Comparison of ENCODE assay signal across 8 cellular contexts in the genomic region with DNA sequence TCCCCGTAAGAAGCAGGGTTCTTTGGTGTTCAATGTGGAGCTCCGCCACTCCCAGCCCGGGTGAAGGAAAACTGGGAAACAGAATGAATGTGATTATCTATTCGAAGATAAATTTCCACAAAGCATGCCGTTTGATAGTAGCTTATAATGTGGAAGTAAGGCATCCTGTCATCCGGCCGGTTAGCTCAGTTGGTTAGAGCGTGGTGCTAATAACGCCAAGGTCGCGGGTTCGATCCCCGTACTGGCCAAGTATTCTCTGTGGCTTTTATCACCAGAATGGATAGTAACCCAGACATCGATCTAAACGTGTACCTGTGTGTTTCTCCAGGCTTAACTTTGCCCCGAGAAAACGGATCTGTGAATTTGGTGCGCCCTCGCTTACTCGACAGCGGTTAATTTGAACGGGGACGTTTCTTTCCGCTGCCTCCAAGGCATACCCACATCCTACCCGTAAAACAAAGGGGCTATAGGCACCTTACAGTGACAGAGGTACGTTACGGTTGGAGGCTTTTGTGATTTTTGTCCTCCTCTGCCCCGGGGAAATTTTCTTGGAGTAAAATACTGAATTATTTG.
DNase-seq lines count a peak whose midpoint lies in the region; ATAC-seq and TF ChIP-seq lines count a peak whose summit lies in the region.

No MANE protein-coding gene starts in this region.

- peak overlapping the region; percentile 95 for H3K4me3 Mint-ChIP-seq in CD4-positive, alpha-beta T cell

- H3K9me3 ChIP-seq in CD4-positive, alpha-beta T cell (ENCODE audit: control insufficient read depth, low read length), result no peaks in the 10 kb centered on the region
- H3K9me3 ChIP-seq in HUES48 (ENCODE audit: control insufficient read depth, insufficient read depth, low read length) (no peaks in the 10 kb centered on the region), NT2/D1 (ENCODE audit: insufficient read depth, low read length) (no peaks in the 10 kb centered on the region), muscle layer of duodenum (ENCODE audit: control insufficient read depth in 1 of 2, low read length in 2 of 2) (peaks cover 0 to 5% of the 10 kb centered on the region in 2 donors)

- POLR2A ChIA-PET in CD4-positive, alpha-beta T cell (lab: Charles Lee), result interaction anchor here (0.5 to 1.6 kb wide), 18 partner anchors 12 to 1668 kb away, joined by 3 to 15 read pairs (median 4); a partner anchor contains a TSS

- H3K27me3 ChIP-seq in CD4-positive, alpha-beta T cell (ENCODE audit: control insufficient read depth, insufficient read depth, low read length), result no peaks in the 10 kb centered on the region
- no peaks in the 10 kb centered on the region for H3K27me3 ChIP-seq in HUES48 (ENCODE audit: control insufficient read depth, insufficient read depth, low read length)
- peaks cover 3% of the 10 kb centered on the region for H3K27me3 ChIP-seq in NT2/D1 (ENCODE audit: insufficient read depth, insufficient read length)
- H3K27me3 ChIP-seq in muscle layer of duodenum (ENCODE audit: low read depth, low read length), result no peaks in the 10 kb centered on the region

- H3K36me3 Mint-ChIP-seq in CD4-positive, alpha-beta T cell (ENCODE audit: low read depth), result peaks cover 31% of the 10 kb centered on the region

- H3K27me3 Mint-ChIP-seq in CD4-positive, alpha-beta T cell, result peaks cover 35% of the 10 kb centered on the region

- CTCF ChIA-PET in CD4-positive, alpha-beta T cell (lab: Charles Lee), result interaction anchor here (0.6 to 2.1 kb wide), 11 partner anchors 10 to 561 kb away, joined by 3 to 10 read pairs (median 4); no protein-coding TSS in a partner anchor

- peaks cover 38% of the 10 kb centered on the region for H3K4me1 Mint-ChIP-seq in CD4-positive, alpha-beta T cell (ENCODE audit: low read depth)

- ATAC-seq in CD4-positive, alpha-beta T cell (ENCODE audit: poor library complexity), result peak; percentile 72
- peak; percentile 63 for ATAC-seq in GM21390 (IDR thresholded peaks at IDR 0.05; ENCODE audit: unreplicated experiment)

- peaks cover 7% of the 10 kb centered on the region for H3K9me3 Mint-ChIP-seq in CD4-positive, alpha-beta T cell

- peak overlapping the region; percentile 97 for H3K27ac Mint-ChIP-seq in CD4-positive, alpha-beta T cell

- peak; percentile 75 to 88 (median 81) for DNase-seq in CD4-positive, alpha-beta T cell
- DNase-seq in NT2/D1 (ENCODE audit: low read depth, low spot score), result no peak
- peak; percentile 49 for DNase-seq in activated CD8-positive, alpha-beta memory T cell treated with anti-CD3 and anti-CD28 coated beads, Interleukin-2, amount 50 U/mL, for 1 hour (ENCODE audit: extremely low read depth)
- DNase-seq in epithelial cell of proximal tubule (ENCODE audit: low read depth), result no peak
- peak; percentile 70 to 74 for DNase-seq in stimulated activated CD8-positive, alpha-beta memory T cell treated with anti-CD3 and anti-CD28 coated beads, Interleukin-7, amount 100 ng/mL, for 1 hour (ENCODE audit: low read depth in 2 of 2)

- H3K4me3 ChIP-seq in HUES48 (ENCODE audit: low read depth, low read length), result peak overlapping the region; percentile 94
- peak overlapping the region; percentile 84 for H3K4me3 ChIP-seq in NT2/D1 (ENCODE audit: insufficient read length, low read depth)
- H3K4me3 ChIP-seq in epithelial cell of proximal tubule (ENCODE audit: low read depth, low read length), result peak overlapping the region; percentile 67
- H3K4me3 ChIP-seq in muscle layer of duodenum (ENCODE audit: low read depth in 1 of 2, low read length in 2 of 2), result peak overlapping the region; percentile 68 to 69

- intact Hi-C loops in CD4-positive, alpha-beta T cell (cut with DNase I, micrococcal nuclease), result loop anchor here (1.0 to 10.0 kb wide), 8 partner anchors 19 to 1037 kb away; a partner anchor contains a TSS

- TF ChIP-seq CTCF in CD4-positive, alpha-beta T cell (IDR thresholded peaks at IDR 0.05), result no peak
- no peak for TF ChIP-seq CTCF in epithelial cell of proximal tubule (conservative IDR thresholded peaks at IDR 0.05; ENCODE audit: low read depth, low read length)

- H3K36me3 ChIP-seq in HUES48 (ENCODE audit: control insufficient read depth, insufficient read depth, low read length) (no peaks in the 10 kb centered on the region), NT2/D1 (ENCODE audit: insufficient read depth, insufficient read length, low read length) (no peaks in the 10 kb centered on the region), muscle layer of duodenum (ENCODE audit: control insufficient read depth in 1 of 2, insufficient read depth in 2 of 2, low read length in 2 of 2) (no peaks in the 10 kb centered on the region)

- no peak overlapping the region for H3K9ac ChIP-seq in HUES48 (ENCODE audit: low read depth, low read length)
- peak overlapping the region; percentile 79 for H3K9ac ChIP-seq in NT2/D1 (ENCODE audit: insufficient read length, low read depth)

- H3K4me1 ChIP-seq in HUES48 (ENCODE audit: control insufficient read depth, insufficient read depth, low read length) (no peaks in the 10 kb centered on the region), NT2/D1 (ENCODE audit: insufficient read depth, insufficient read length) (peaks cover 3% of the 10 kb centered on the region), muscle layer of duodenum (ENCODE audit: control insufficient read depth in 1 of 2, insufficient read depth in 2 of 2, low read length in 2 of 2) (peaks cover 0 to 5% of the 10 kb centered on the region in 2 donors)

- H3K27ac ChIP-seq in CD4-positive, alpha-beta T cell (ENCODE audit: low read depth, low read length), result no peak overlapping the region
- H3K27ac ChIP-seq in HUES48 (ENCODE audit: low read depth, low read length), result peak overlapping the region; percentile 44
- no peak overlapping the region for H3K27ac ChIP-seq in muscle layer of duodenum (ENCODE audit: low read length)

Comparison
In these comparisons a context has a peak if more than half of its experiments do, and no peak if none do; other contexts are left out.
1. DNase-seq: peak in CD4-positive, alpha-beta T cell (10 of 10), activated CD8-positive, alpha-beta memory T cell treated with anti-CD3 and anti-CD28 coated beads, Interleukin-2, amount 50 U/mL, for 1 hour (single experiment) and stimulated activated CD8-positive, alpha-beta memory T cell treated with anti-CD3 and anti-CD28 coated beads, Interleukin-7, amount 100 ng/mL, for 1 hour (2 of 2); none in NT2/D1 (single experiment) and epithelial cell of proximal tubule (single experiment).
2. Peak in every context shown above with its lines, with median percentiles within 50 percentile points of each other: H3K4me3 ChIP-seq.